ENCODE assay signal across 7 cellular contexts in genomic region chr2:87486413-87486812, GRCh38.
DNase-seq lines count a peak whose midpoint lies in the region; ATAC-seq and FAIRE-seq lines count a peak whose summit lies in the region.
"Not testable (repeated sequence)": the region's sequence is repeated elsewhere in the genome, so short reads cannot be mapped to it uniquely, and the experiment has no call there.

No MANE protein-coding gene starts in this region.

- peak overlapping the region; percentile 32 to 82 for H3K27ac ChIP-seq in small intestine (ENCODE audit: low read depth in 1 of 2, low read length in 1 of 2)

- not testable (repeated sequence) for H3K36me3 ChIP-seq in small intestine (ENCODE audit: control insufficient read depth in 2 of 2, insufficient read depth in 2 of 2, low read length in 2 of 2)

- H3K4me3 ChIP-seq in small intestine (ENCODE audit: low read depth in 1 of 2, low read length in 2 of 2) = not testable (repeated sequence)

- not testable (repeated sequence) for H3K4me1 ChIP-seq in small intestine (ENCODE audit: control insufficient read depth in 2 of 2, insufficient read depth in 1 of 2, low read depth in 1 of 2, low read length in 1 of 2)

- peak; percentile 5 for ATAC-seq in GM21381 (IDR thresholded peaks at IDR 0.05; ENCODE audit: unreplicated experiment)
- peak; percentile 2 for ATAC-seq in HG03342 (IDR thresholded peaks at IDR 0.05; ENCODE audit: unreplicated experiment)
- ATAC-seq in SK-N-SH treated with all-trans-retinoic acid at 6 μM for 48 hours = peak; percentile 44; the same call in 2 of the 3 replicates
- peak; percentile 4 for ATAC-seq in left lobe of liver

- not testable (repeated sequence) for H3K27me3 ChIP-seq in small intestine (ENCODE audit: control insufficient read depth in 2 of 2, insufficient read depth in 2 of 2, low read length in 2 of 2)

- DNase-seq in activated effector memory CD4-positive, alpha-beta T cell treated with anti-CD3 and anti-CD28 coated beads, Interleukin-2, amount 50 U/mL, for 16 hours = peak; percentile 72
- peak; percentile 5 for DNase-seq in ecto neural progenitor cell (ENCODE audit: low spot score)
- DNase-seq in left lobe of liver (ENCODE audit: low spot score); small intestine: not testable (repeated sequence)

- not testable (repeated sequence) for FAIRE-seq in small intestine (lab: Jason Lieb, UNC)

- H3K9me3 ChIP-seq in small intestine (ENCODE audit: control insufficient read depth, low read depth) = not testable (repeated sequence)

- WGBS in small intestine, 3 donors = 80 to 96% (median 88%) methylated on average over 7 to 8 of the region's 9 CpGs
